ENCODE assay signal across 17 cellular contexts in genomic region chr2:241340621-241341163, GRCh38. TPM values are rescaled to one million over a fixed set of nuclear protein-coding genes. Genes with fewer than 3 reads are reported as not detected.
A peak's percentile ranks its signal among the peaks of the same experiment; 100 is the strongest.
DNase-seq lines count a peak whose midpoint lies in the region; ATAC-seq and TF ChIP-seq lines count a peak whose summit lies in the region.
"Had no signal": no experiment of that assay in that cellular context is flagged by ENCODE, and none has a peak within 500 bp of the region (broad histone marks: within the 10 kb centered on the region; RNA-seq: fewer than 3 reads in every experiment).

No MANE protein-coding gene starts in this region.

- H3K36me3 ChIP-seq in MM.1S (replicated peaks; ENCODE audit: insufficient read depth, low read length) (peaks cover 6% of the 10 kb centered on the region; the same call in 1 of the 2 replicates), fibroblast of lung (ENCODE audit: control insufficient read depth, insufficient read depth, low read length) (peaks cover 18% of the 10 kb centered on the region)

- CTCF ChIA-PET in WTC11 (lab: Charles Lee) = no interaction called here

- H2AFZ ChIP-seq in MM.1S (ENCODE audit: low read length) (no peak overlapping the region), fibroblast of lung (ENCODE audit: low read length) (no peak overlapping the region)

- peaks cover 38% of the 10 kb centered on the region for H3F3A ChIP-seq in MM.1S (ENCODE audit: insufficient read depth, low read length)

- H3K4me1 Mint-ChIP-seq in T-helper 1 cell treated with Interleukin-12 subunit alpha and Interleukin-12 subunit beta and Interleukin-4 antibody, amounts not matched to agents 30 μg/mL and 1 μg/mL, for 36 hours (ENCODE audit: low read depth) = peaks cover 33% of the 10 kb centered on the region
- no peaks in the 10 kb centered on the region for H3K4me1 Mint-ChIP-seq in WTC11

- H3K4me2 ChIP-seq in MM.1S (ENCODE audit: low read depth, low read length) (peak overlapping the region; percentile 71; the same call in 1 of the 2 replicates), fibroblast of lung (ENCODE audit: extremely low read depth, insufficient read depth, low read length) (no peak overlapping the region)

- POLR2A ChIA-PET in WTC11 (lab: Charles Lee) = no interaction called here

- H3K4me3 Mint-ChIP-seq in T-helper 1 cell treated with Interleukin-12 subunit alpha and Interleukin-12 subunit beta and Interleukin-4 antibody, amounts not matched to agents 30 μg/mL and 1 μg/mL, for 36 hours = peak overlapping the region; percentile 66
- H3K4me3 Mint-ChIP-seq in WTC11 = no peak overlapping the region

- no peaks in the 10 kb centered on the region for H3K9me2 ChIP-seq in MM.1S (replicated peaks; ENCODE audit: insufficient read depth, low read length)

- TF ChIP-seq CTCF in MM.1S (IDR thresholded peaks at IDR 0.05; ENCODE audit: low read length) (no peak), fibroblast of lung (conservative IDR thresholded peaks at IDR 0.05 in 1 of 2, IDR thresholded peaks at IDR 0.05 in 1 of 2; ENCODE audit: low read depth in 1 of 2, low read length in 2 of 2) (no peak), WTC11 (IDR thresholded peaks at IDR 0.05) (no peak)

- peak overlapping the region; percentile 4; the same call in 1 of the 2 replicates for H3K4me3 ChIP-seq in MM.1S (ENCODE audit: low read length)
- no peak overlapping the region for H3K4me3 ChIP-seq in fibroblast of lung (replicated peaks in 1 of 4; ENCODE audit: control extremely low read depth in 1 of 4, insufficient read depth in 1 of 4, low read depth in 3 of 4, low read length in 4 of 4)
- H3K4me3 ChIP-seq: skin epidermis, testis had no signal

- ATAC-seq in sciatic nerve (peak; percentile 42), WTC11 (no peak)

- H3K9ac ChIP-seq in MM.1S (ENCODE audit: low read length) = peak overlapping the region; percentile 0; the same call in 1 of the 2 replicates
- H3K9ac ChIP-seq in fibroblast of lung (ENCODE audit: insufficient read depth, low read length) = no peak overlapping the region

- no peaks in the 10 kb centered on the region for H3K27me3 ChIP-seq in MM.1S (replicated peaks; ENCODE audit: insufficient read depth, low read length)
- H3K27me3 ChIP-seq in fibroblast of lung (ENCODE audit: control insufficient read depth, insufficient read depth, low read length) = no peaks in the 10 kb centered on the region
- H3K27me3 ChIP-seq: testis had no signal

- DNase-seq in T-helper 1 cell = no peak
- DNase-seq in MM.1S = peak; percentile 82
- no peak for DNase-seq in fibroblast of lung (ENCODE audit: low read depth in 2 of 2)
- no peak for DNase-seq in sciatic nerve (ENCODE audit: low spot score)
- no peak for DNase-seq in NCI-H1048 (lab: John Stamatoyannopoulos, UW)
- DNase-seq in NCI-H345 treated with DMSO at 0.1 percent for 48 hours (lab: John Stamatoyannopoulos, UW; ENCODE audit: unreplicated experiment) = no peak
- no peak for DNase-seq in WTC11 (ENCODE audit: low spot score)
- DNase-seq: COR-L47; effector memory CD4-positive, alpha-beta T cell; foreskin melanocyte; NCI-H1092 treated with DMSO at 0.1 percent for 48 hours; NCI-H524; T-helper 9 cell; testis had no signal

- H3K9me3 Mint-ChIP-seq in T-helper 1 cell treated with Interleukin-12 subunit alpha and Interleukin-12 subunit beta and Interleukin-4 antibody, amounts not matched to agents 30 μg/mL and 1 μg/mL, for 36 hours = no peaks in the 10 kb centered on the region
- no peaks in the 10 kb centered on the region for H3K9me3 Mint-ChIP-seq in WTC11

- peaks cover 54% of the 10 kb centered on the region for H3K36me3 Mint-ChIP-seq in T-helper 1 cell treated with Interleukin-12 subunit alpha and Interleukin-12 subunit beta and Interleukin-4 antibody, amounts not matched to agents 30 μg/mL and 1 μg/mL, for 36 hours (ENCODE audit: low read depth)
- peaks cover 85% of the 10 kb centered on the region for H3K36me3 Mint-ChIP-seq in WTC11

- peak overlapping the region; percentile 50 for H3K27ac Mint-ChIP-seq in T-helper 1 cell treated with Interleukin-12 subunit alpha and Interleukin-12 subunit beta and Interleukin-4 antibody, amounts not matched to agents 30 μg/mL and 1 μg/mL, for 36 hours
- no peak overlapping the region for H3K27ac Mint-ChIP-seq in WTC11

- H3K27ac ChIP-seq in MM.1S (ENCODE audit: low read length) = peak overlapping the region; percentile 61
- H3K27ac ChIP-seq in fibroblast of lung (ENCODE audit: insufficient read depth, low read length) = peak overlapping the region; percentile 10
- H3K27ac ChIP-seq: 22Rv1 had no signal

- H3K4me1 ChIP-seq in MM.1S (ENCODE audit: low read length) (peaks cover 44% of the 10 kb centered on the region), fibroblast of lung (ENCODE audit: control insufficient read depth, extremely low read depth, insufficient read depth, low read length) (peaks cover 5% of the 10 kb centered on the region)

- H4K20me1 ChIP-seq in MM.1S (ENCODE audit: insufficient read depth, low read length) (no peaks in the 10 kb centered on the region), fibroblast of lung (ENCODE audit: control insufficient read depth, extremely low read depth, insufficient read depth, low read length) (no peaks in the 10 kb centered on the region)

- intact Hi-C loops in sciatic nerve (cut with DNase I) = no loop called here

- H3K9me3 ChIP-seq in MM.1S (replicated peaks; ENCODE audit: insufficient read depth, low read length) = no peaks in the 10 kb centered on the region
- H3K9me3 ChIP-seq in fibroblast of lung (ENCODE audit: control insufficient read depth, insufficient read depth, low read depth, low read length) = no peaks in the 10 kb centered on the region
- H3K9me3 ChIP-seq: testis had no signal

- H3K27me3 Mint-ChIP-seq in T-helper 1 cell treated with Interleukin-12 subunit alpha and Interleukin-12 subunit beta and Interleukin-4 antibody, amounts not matched to agents 30 μg/mL and 1 μg/mL, for 36 hours (ENCODE audit: low read depth) = no peaks in the 10 kb centered on the region
- H3K27me3 Mint-ChIP-seq in WTC11 (ENCODE audit: low read depth) = no peaks in the 10 kb centered on the region

- peaks cover 43% of the 10 kb centered on the region for H3K79me2 ChIP-seq in MM.1S (ENCODE audit: low read length)
- H3K79me2 ChIP-seq in fibroblast of lung (ENCODE audit: control insufficient read depth, insufficient read depth, low read length) = peaks cover 11% of the 10 kb centered on the region

TF ChIP-seq in WTC11, 78 proteins besides CTCF, POLR2A, EP300 and RAD21 (continues in another document):
- TF ChIP-seq RELA (CRISPR knock-in tag; IDR thresholded peaks at IDR 0.05; ENCODE audit: borderline replicate concordance) (no peak), PRDM15 (CRISPR knock-in tag; IDR thresholded peaks at IDR 0.05) (no peak)

RNA-seq across cellular contexts. Expression of gene FARP2, which starts 15.4 kb away (rescaled TPM):
- 28.2 and 29.3 TPM in 2 replicates for total RNA-seq in fibroblast of lung
- 31.7 and 41.0 TPM in 2 replicates for polyA plus RNA-seq in fibroblast of lung
- polyA plus RNA-seq in fibroblast of lung (2012) = 21.9 and 33.9 TPM in 2 replicates
- 58.0 and 66.6 TPM in 2 replicates for polyA minus RNA-seq in fibroblast of lung (ENCODE audit: low replicate concordance)
- total RNA-seq in sciatic nerve = 69.7 TPM
- total RNA-seq in WTC11 (2021) = 28.2 to 37.8 TPM (median 33.6 TPM) in 3 replicates

RNA-seq across cellular contexts. Expression of gene SEPTIN2, which starts 25.0 kb away (rescaled TPM):
- total RNA-seq in fibroblast of lung (326 and 403 TPM in 2 replicates), sciatic nerve (315 TPM), WTC11 (2021) (347 to 354 TPM (median 353 TPM) in 3 replicates)
- polyA plus RNA-seq in fibroblast of lung = 795 and 927 TPM in 2 replicates
- 386 and 449 TPM in 2 replicates for polyA plus RNA-seq in fibroblast of lung (2012)
- polyA minus RNA-seq in fibroblast of lung (ENCODE audit: low replicate concordance) = 349 and 400 TPM in 2 replicates

RNA-seq across cellular contexts. Expression of gene HDLBP, which starts 25.2 kb away (rescaled TPM):
- total RNA-seq in fibroblast of lung (1,289 and 1,354 TPM in 2 replicates), sciatic nerve (398 TPM), WTC11 (2021) (330 to 368 TPM (median 346 TPM) in 3 replicates)
- polyA plus RNA-seq in fibroblast of lung = 626 and 639 TPM in 2 replicates
- polyA plus RNA-seq in fibroblast of lung (2012) = 514 and 635 TPM in 2 replicates
- polyA minus RNA-seq in fibroblast of lung (ENCODE audit: low replicate concordance) = 1,624 and 1,651 TPM in 2 replicates
